ENCODE assay signal across 8 cellular contexts in the genomic region with DNA sequence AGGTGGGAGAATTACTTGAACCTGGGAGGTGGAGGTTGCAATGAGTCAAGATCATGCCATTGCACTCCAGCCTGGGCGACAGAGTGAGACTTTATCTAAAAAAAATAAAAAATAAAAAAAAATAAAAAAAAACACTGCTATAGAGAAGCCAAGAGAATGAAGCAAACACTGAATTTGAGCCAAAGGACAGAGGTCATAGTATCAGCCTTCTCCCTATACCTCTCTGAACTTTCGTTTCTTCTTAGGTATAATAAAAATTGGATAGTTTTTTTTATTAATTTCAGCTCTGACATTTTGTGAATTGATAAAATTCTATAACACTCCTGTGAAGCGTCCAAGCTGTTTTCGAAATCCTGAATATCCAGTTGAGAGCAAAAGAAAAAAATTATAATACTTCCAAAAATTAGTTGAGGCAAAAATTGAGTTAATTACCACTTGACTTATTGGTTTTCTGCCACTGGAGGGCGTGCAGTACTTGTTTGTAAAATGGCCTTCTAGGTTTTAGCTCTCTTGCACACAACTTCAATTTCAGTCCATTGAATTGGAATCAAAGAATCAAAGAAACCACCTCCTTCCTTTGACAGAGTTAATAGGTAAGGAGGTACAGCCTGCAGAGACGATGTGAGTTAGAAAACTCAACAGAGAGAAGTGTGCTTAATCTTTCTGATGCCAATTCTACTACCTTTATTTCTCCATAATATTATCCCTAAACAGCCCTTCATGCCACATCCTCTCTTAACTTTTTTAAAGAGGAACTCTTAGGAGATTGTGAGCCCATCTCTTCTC.
DNase-seq lines count a peak whose midpoint lies in the region; ATAC-seq, FAIRE-seq and TF ChIP-seq lines count a peak whose summit lies in the region.
"Had no signal": no experiment of that assay in that cellular context is flagged by ENCODE, and none has a peak within 500 bp of the region (broad histone marks: within the 10 kb centered on the region; RNA-seq: fewer than 3 reads in every experiment).

No MANE protein-coding gene starts in this region.

- H3K36me3 Mint-ChIP-seq in progenitor cell of endocrine pancreas (ENCODE audit: insufficient read depth) = no peaks in the 10 kb centered on the region
- H3K36me3 Mint-ChIP-seq: activated naive CD8-positive, alpha-beta T cell treated with anti-CD3 and anti-CD28 coated beads, Interleukin-2, amount 10 ng/mL, durations not matched to agents 7 days and 5 days had no signal

- no peaks in the 10 kb centered on the region for H3K9me3 Mint-ChIP-seq in progenitor cell of endocrine pancreas (ENCODE audit: low read depth)
- H3K9me3 Mint-ChIP-seq: activated naive CD8-positive, alpha-beta T cell treated with anti-CD3 and anti-CD28 coated beads, Interleukin-2, amount 10 ng/mL, durations not matched to agents 7 days and 5 days had no signal

- H3K4me1 Mint-ChIP-seq in progenitor cell of endocrine pancreas (ENCODE audit: low read depth) = peaks cover 40% of the 10 kb centered on the region
- H3K4me1 Mint-ChIP-seq: activated naive CD8-positive, alpha-beta T cell treated with anti-CD3 and anti-CD28 coated beads, Interleukin-2, amount 10 ng/mL, durations not matched to agents 7 days and 5 days had no signal

- no peak overlapping the region for H3K4me3 ChIP-seq in H7 (ENCODE audit: insufficient read depth, low read depth, low read length)

- ATAC-seq in HG03280 (IDR thresholded peaks at IDR 0.05; ENCODE audit: unreplicated experiment) = no peak

- H3K36me3 ChIP-seq in H7 (replicated peaks; ENCODE audit: control insufficient read depth, insufficient read depth, low read length) = no peaks in the 10 kb centered on the region

- H3K27ac Mint-ChIP-seq in progenitor cell of endocrine pancreas = peak overlapping the region; percentile 18
- H3K27ac Mint-ChIP-seq: activated naive CD8-positive, alpha-beta T cell treated with anti-CD3 and anti-CD28 coated beads, Interleukin-2, amount 10 ng/mL, durations not matched to agents 7 days and 5 days had no signal

- H3K4me3 Mint-ChIP-seq in progenitor cell of endocrine pancreas (ENCODE audit: low read depth) = no peak overlapping the region
- H3K4me3 Mint-ChIP-seq: activated naive CD8-positive, alpha-beta T cell treated with anti-CD3 and anti-CD28 coated beads, Interleukin-2, amount 10 ng/mL, durations not matched to agents 7 days and 5 days had no signal

- DNase-seq in ELR (ENCODE audit: low read depth) = peak; percentile 75
- DNase-seq in H7 = peak; percentile 13
- peak; percentile 72 for DNase-seq in NCI-H2196 (lab: John Stamatoyannopoulos, UW; ENCODE audit: unreplicated experiment)
- peak; percentile 30 for DNase-seq in activated CD4-positive, alpha-beta T cell treated with anti-CD3 and anti-CD28 coated beads, Interleukin-2, amount 50 U/mL, for 1 hour
- DNase-seq in frontal cortex (ENCODE audit: low spot score in 2 of 2) = peak; percentile 4 to 28
- DNase-seq in progenitor cell of endocrine pancreas (ENCODE audit: low spot score, unreplicated experiment) = peak; percentile 20
- DNase-seq: activated naive CD8-positive, alpha-beta T cell treated with anti-CD3 and anti-CD28 coated beads, Interleukin-2, amount 10 ng/mL, durations not matched to agents 7 days and 5 days had no signal

- no peaks in the 10 kb centered on the region for H3K27me3 ChIP-seq in H7 (ENCODE audit: control insufficient read depth, insufficient read depth, low read length)

- peak; percentile 96 for FAIRE-seq in frontal cortex (lab: Jason Lieb, UNC)

- H3K27me3 Mint-ChIP-seq in progenitor cell of endocrine pancreas = no peaks in the 10 kb centered on the region

- TF ChIP-seq CTCF in progenitor cell of endocrine pancreas (IDR thresholded peaks at IDR 0.05; ENCODE audit: unreplicated experiment) = peak; percentile 83

Comparison
In these comparisons a context has a peak if more than half of its experiments do, and no peak if none do; other contexts are left out.
1. DNase-seq: peak in every context shown above with its lines; median percentile 75 in ELR; 72 in NCI-H2196; 30 in activated CD4-positive, alpha-beta T cell treated with anti-CD3 and anti-CD28 coated beads, Interleukin-2, amount 50 U/mL, for 1 hour; 20 in progenitor cell of endocrine pancreas; 16 in frontal cortex; 13 in H7.